ENCODE assay signal across 15 cellular contexts in genomic region chr4:143252478-143252877, GRCh38.
DNase-seq lines count a peak whose midpoint lies in the region; ATAC-seq, FAIRE-seq and TF ChIP-seq lines count a peak whose summit lies in the region.
"Had no signal": no experiment of that assay in that cellular context is flagged by ENCODE, and none has a peak within 500 bp of the region (broad histone marks: within the 10 kb centered on the region; RNA-seq: fewer than 3 reads in every experiment).

No MANE protein-coding gene starts in this region.

- no peak overlapping the region for H4K8ac ChIP-seq in mesendoderm (ENCODE audit: low read depth, low read length)

- H3K23ac ChIP-seq in mesendoderm (ENCODE audit: low read length) = no peak overlapping the region

- no peak overlapping the region for H2BK120ac ChIP-seq in mesendoderm (ENCODE audit: low read depth, low read length)

- H3K18ac ChIP-seq in mesendoderm (ENCODE audit: low read length) = no peak overlapping the region

- CTCF ChIA-PET in MCF 10A (lab: Yijun Ruan, JAX) = interaction anchor here (1.3 to 1.6 kb wide), 3 partner anchors 10 to 52 kb away, joined by 3 to 5 read pairs (median 5); no protein-coding TSS in a partner anchor

- no peak overlapping the region for H3K9ac ChIP-seq in mesendoderm (ENCODE audit: low read length)
- H3K9ac ChIP-seq: BLaER1, GM23248 had no signal

- no peak overlapping the region for H2BK5ac ChIP-seq in mesendoderm (ENCODE audit: low read length)

- FAIRE-seq in bronchial epithelial cell (lab: Jason Lieb, UNC) = no peak
- FAIRE-seq: H54 had no signal

- POLR2A ChIA-PET in MCF 10A (lab: Yijun Ruan, JAX) = interaction anchor here (0.8 to 1.6 kb wide), 7 partner anchors 25 to 123 kb away, joined by 3 to 8 read pairs (median 3); partner anchors contain the start of gene GAB1

- H3K4me1 ChIP-seq in breast epithelium (no peaks in the 10 kb centered on the region), gastroesophageal sphincter (peaks cover 4 to 37% (median 7%) of the 10 kb centered on the region in 3 donors), mesendoderm (ENCODE audit: control insufficient read depth, low read depth, low read length) (no peaks in the 10 kb centered on the region)
- H3K4me1 ChIP-seq: BLaER1, Caco-2 had no signal

- TF ChIP-seq POLR2A in breast epithelium (IDR thresholded peaks at IDR 0.05) = no peak
- no peak for TF ChIP-seq POLR2A in gastroesophageal sphincter (IDR thresholded peaks at IDR 0.05)

- H3K56ac ChIP-seq in mesendoderm (ENCODE audit: low read length) = no peak overlapping the region

- intact Hi-C loops in MCF 10A (cut with micrococcal nuclease) = no loop called here
- intact Hi-C loops in breast epithelium (cut with DNase I; ENCODE audit: low total_unique reads) = no loop called here

- no peaks in the 10 kb centered on the region for H3K79me2 ChIP-seq in mesendoderm (ENCODE audit: control insufficient read depth, insufficient read depth, low read length)

- H3K36me3 Mint-ChIP-seq in MCF 10A (ENCODE audit: insufficient read depth, unreplicated experiment) = peaks cover 15% of the 10 kb centered on the region

- WGBS in gastroesophageal sphincter (ENCODE audit: low coverage in 1 of 2), 2 donors = 77 to 94% methylated on average over 3 of the region's 3 CpGs
- WGBS in mesendoderm (ENCODE audit: extremely low coverage, insufficient coverage, low lambda C conversion rate) = no CpG with 5 or more reads among the region's 3 CpGs

- H3K4me2 ChIP-seq in mesendoderm (ENCODE audit: low read length) = no peak overlapping the region
- H3K4me2 ChIP-seq: BLaER1 had no signal

- H3K27ac ChIP-seq in breast epithelium (no peak overlapping the region), gastroesophageal sphincter (peak overlapping the region in 3 of 4 donors; percentile 11 to 63 (median 42)), mesendoderm (ENCODE audit: low read depth, low read length) (no peak overlapping the region)
- H3K27ac ChIP-seq: BLaER1, GM23248 had no signal

- TF ChIP-seq CTCF in MCF 10A (IDR thresholded peaks at IDR 0.05; ENCODE audit: unreplicated experiment) = no peak
- TF ChIP-seq CTCF in breast epithelium (IDR thresholded peaks at IDR 0.05) = no peak
- TF ChIP-seq CTCF in bronchial epithelial cell (IDR thresholded peaks at IDR 0.05; ENCODE audit: insufficient read depth, low read length, severe bottlenecking) = no peak
- TF ChIP-seq CTCF in gastroesophageal sphincter (IDR thresholded peaks at IDR 0.05) = no peak

- no peaks in the 10 kb centered on the region for H3K27me3 Mint-ChIP-seq in MCF 10A (ENCODE audit: insufficient read depth, unreplicated experiment)

- H3K36me3 ChIP-seq in breast epithelium (no peaks in the 10 kb centered on the region), bronchial epithelial cell (ENCODE audit: control insufficient read depth, insufficient read depth, low read length) (no peaks in the 10 kb centered on the region), gastroesophageal sphincter (no peaks in the 10 kb centered on the region), mesendoderm (ENCODE audit: control insufficient read depth, insufficient read depth, low read length) (no peaks in the 10 kb centered on the region)
- H3K36me3 ChIP-seq: BLaER1 had no signal

- H4K5ac ChIP-seq in mesendoderm (ENCODE audit: low read length) = no peak overlapping the region

- H3K9me3 Mint-ChIP-seq in MCF 10A (ENCODE audit: unreplicated experiment) = no peaks in the 10 kb centered on the region
- H3K9me3 Mint-ChIP-seq: CD8-positive, alpha-beta memory T cell had no signal

- DNase-seq in MCF 10A (ENCODE audit: unreplicated experiment) = peak; percentile 24
- no peak for DNase-seq in breast epithelium (ENCODE audit: low spot score in 2 of 2)
- DNase-seq in bronchial epithelial cell (ENCODE audit: low read depth) = peak; percentile 85
- DNase-seq in mesendoderm = no peak
- no peak for DNase-seq in stimulated activated CD4-positive, alpha-beta T cell treated with anti-CD3 and anti-CD28 coated beads, Interleukin-2, amount 100 ng/mL, for 48 hours
- DNase-seq in NCI-H1694 treated with DMSO at 0.1 percent for 48 hours (lab: John Stamatoyannopoulos, UW) = no peak
- DNase-seq: 8988T; AML-193; Caco-2; CD8-positive, alpha-beta memory T cell; DMS53 had no signal

- ATAC-seq in gastroesophageal sphincter = no peak

- no peak overlapping the region for H2AK5ac ChIP-seq in mesendoderm (ENCODE audit: low read length)

- H3K4ac ChIP-seq in mesendoderm (ENCODE audit: low read depth, low read length) = no peak overlapping the region

- H3K9me3 ChIP-seq in breast epithelium (no peaks in the 10 kb centered on the region), gastroesophageal sphincter (no peaks in the 10 kb centered on the region)
- H3K9me3 ChIP-seq: BLaER1, Caco-2 had no signal

- no peak for TF ChIP-seq EP300 in gastroesophageal sphincter (IDR thresholded peaks at IDR 0.05)

- no peaks in the 10 kb centered on the region for H3K79me1 ChIP-seq in mesendoderm (ENCODE audit: low read length)

- peaks cover 43% of the 10 kb centered on the region for H3K4me1 Mint-ChIP-seq in MCF 10A (ENCODE audit: insufficient read depth, unreplicated experiment)
- H3K4me1 Mint-ChIP-seq: CD8-positive, alpha-beta memory T cell had no signal

- H3K4me3 ChIP-seq in breast epithelium (no peak overlapping the region), bronchial epithelial cell (ENCODE audit: low read depth, low read length) (no peak overlapping the region), gastroesophageal sphincter (no peak overlapping the region), mesendoderm (ENCODE audit: low read length) (no peak overlapping the region)
- H3K4me3 ChIP-seq: BLaER1, GM23248 had no signal

- H3K27ac Mint-ChIP-seq in MCF 10A (ENCODE audit: low read depth, unreplicated experiment) = no peak overlapping the region
- H3K27ac Mint-ChIP-seq: CD8-positive, alpha-beta memory T cell had no signal

- H2BK15ac ChIP-seq in mesendoderm (replicated peaks; ENCODE audit: low read depth) = no peak overlapping the region

- H3K27me3 ChIP-seq in breast epithelium = no peaks in the 10 kb centered on the region
- no peaks in the 10 kb centered on the region for H3K27me3 ChIP-seq in bronchial epithelial cell (ENCODE audit: control insufficient read depth, insufficient read depth, low read length)
- no peaks in the 10 kb centered on the region for H3K27me3 ChIP-seq in gastroesophageal sphincter
- H3K27me3 ChIP-seq in mesendoderm (ENCODE audit: insufficient read depth, low read length, poor library complexity) = no peaks in the 10 kb centered on the region
- H3K27me3 ChIP-seq: BLaER1 had no signal

- H3K4me3 Mint-ChIP-seq in MCF 10A (ENCODE audit: unreplicated experiment) = no peak overlapping the region
- H3K4me3 Mint-ChIP-seq: CD8-positive, alpha-beta memory T cell had no signal

- BruUV-seq in MCF 10A (replicated peaks; lab: Mats Ljungman, UMichigan) = no TSS peak

Comparison
In these comparisons a context has a peak if more than half of its experiments do, and no peak if none do; other contexts are left out.
1. DNase-seq: peak in MCF 10A (single experiment) and bronchial epithelial cell (single experiment); none in breast epithelium (0 of 2), mesendoderm (single experiment), stimulated activated CD4-positive, alpha-beta T cell treated with anti-CD3 and anti-CD28 coated beads, Interleukin-2, amount 100 ng/mL, for 48 hours (0 of 2) and NCI-H1694 treated with DMSO at 0.1 percent for 48 hours (single experiment).
2. H3K27ac ChIP-seq: peak in gastroesophageal sphincter (3 of 4); none in breast epithelium (0 of 2) and mesendoderm (single experiment).